Comparison of ENCODE assay signal across 22 cellular contexts in the genomic region with DNA sequence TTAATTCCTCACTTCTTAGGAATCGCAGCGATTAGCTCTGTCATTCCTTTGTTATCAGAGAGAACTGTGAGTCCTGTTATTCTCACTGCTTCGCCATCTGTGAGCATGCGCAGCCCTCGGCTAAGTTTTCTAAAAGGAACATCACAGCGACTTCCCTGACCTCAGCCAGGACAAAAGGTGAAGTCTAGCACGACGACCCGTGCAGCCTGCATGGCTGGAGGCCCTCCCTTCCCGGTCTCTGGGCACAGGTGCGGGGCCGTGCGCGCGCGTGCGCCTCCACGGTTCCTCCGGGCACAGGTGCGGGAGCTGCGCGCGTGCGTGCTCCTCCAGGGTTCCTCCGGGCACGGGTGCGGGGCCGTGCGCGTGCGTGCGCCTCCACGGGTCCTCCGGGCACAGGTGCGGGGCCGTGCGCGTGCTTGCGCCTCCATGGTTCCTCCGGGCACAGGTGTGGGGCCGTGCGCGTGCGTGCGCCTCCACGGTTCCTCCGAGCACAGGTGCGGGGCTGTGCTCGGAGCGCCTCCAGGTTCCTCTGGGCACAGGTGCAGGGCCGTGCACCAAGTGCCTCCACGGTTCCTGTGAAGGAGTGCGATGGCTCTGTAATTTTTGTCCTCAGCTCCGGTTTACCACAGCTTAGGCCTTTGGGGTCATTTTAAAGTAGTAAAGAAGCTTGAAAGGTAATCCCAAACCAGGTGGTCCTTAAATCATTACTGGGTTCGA.
A peak's percentile ranks its signal among the peaks of the same experiment; 100 is the strongest.
DNase-seq lines count a peak whose midpoint lies in the region; ATAC-seq and TF ChIP-seq lines count a peak whose summit lies in the region.
"Had no signal": no experiment of that assay in that cellular context is flagged by ENCODE, and none has a peak within 500 bp of the region (broad histone marks: within the 10 kb centered on the region; RNA-seq: fewer than 3 reads in every experiment).

No MANE protein-coding gene starts in this region.

- DNase-seq in activated CD8-positive, alpha-beta memory T cell treated with anti-CD3 and anti-CD28 coated beads for 24 hours = peak; percentile 32
- DNase-seq in activated CD8-positive, alpha-beta memory T cell treated with anti-CD3 and anti-CD28 coated beads, Interleukin-2, amount 50 U/mL, for 4 hours = no peak
- DNase-seq in chondrocyte (ENCODE audit: low spot score) = peak; percentile 76
- no peak for DNase-seq in neural crest cell (ENCODE audit: low read depth, low spot score)
- peak; percentile 49 for DNase-seq in type B pancreatic cell (ENCODE audit: extremely low spot score, unreplicated experiment)
- no peak for DNase-seq in mesenteric fat pad (ENCODE audit: low spot score)
- DNase-seq in GM19240 (ENCODE audit: insufficient read length, low spot score) = no peak
- DNase-seq: activated CD4-positive, alpha-beta T cell treated with anti-CD3 and anti-CD28 coated beads, Interleukin-2, amount 50 U/mL, for 4 hours; activated naive CD4-positive, alpha-beta T cell treated with anti-CD3 and anti-CD28 coated beads for 36 hours; activated T-cell treated with anti-CD3 and anti-CD28 coated beads, Interleukin-2, amount 50 U/mL, for 1 hour; AML-193; DMS 273 treated with DMSO at 0.1 percent for 48 hours; KBM-7; kidney glomerular epithelial cell; MG63; NCI-H82; OCI-M1; stimulated activated naive CD4-positive, alpha-beta T cell treated with Interleukin-2 at 50 U/mL for 16 hours; T-helper 9 cell had no signal

- H3K4me3 Mint-ChIP-seq in chondrocyte (ENCODE audit: unreplicated experiment) = no peak overlapping the region
- peak overlapping the region; percentile 23 for H3K4me3 Mint-ChIP-seq in neural crest cell
- no peak overlapping the region for H3K4me3 Mint-ChIP-seq in type B pancreatic cell
- H3K4me3 Mint-ChIP-seq: activated naive CD4-positive, alpha-beta T cell treated with anti-CD3 and anti-CD28 coated beads for 36 hours; WTC11 had no signal

- ATAC-seq in HG02763 (IDR thresholded peaks at IDR 0.05; ENCODE audit: unreplicated experiment) = no peak
- ATAC-seq: CD8-positive, alpha-beta T cell; WTC11 had no signal

- no peaks in the 10 kb centered on the region for H3K9me3 Mint-ChIP-seq in chondrocyte (ENCODE audit: low read depth)
- H3K9me3 Mint-ChIP-seq in neural crest cell = no peaks in the 10 kb centered on the region
- H3K9me3 Mint-ChIP-seq in type B pancreatic cell = no peaks in the 10 kb centered on the region
- H3K9me3 Mint-ChIP-seq: activated naive CD4-positive, alpha-beta T cell treated with anti-CD3 and anti-CD28 coated beads for 36 hours; CD8-positive, alpha-beta T cell had no signal

- TF ChIP-seq CTCF in chondrocyte (IDR thresholded peaks at IDR 0.05) = no peak
- no peak for TF ChIP-seq CTCF in neural crest cell (conservative IDR thresholded peaks at IDR 0.05)
- no peak for TF ChIP-seq CTCF in type B pancreatic cell (conservative IDR thresholded peaks at IDR 0.05)

- H3K27ac Mint-ChIP-seq in chondrocyte (ENCODE audit: unreplicated experiment) (no peak overlapping the region), neural crest cell (ENCODE audit: unreplicated experiment) (no peak overlapping the region), type B pancreatic cell (no peak overlapping the region)
- H3K27ac Mint-ChIP-seq: activated naive CD4-positive, alpha-beta T cell treated with anti-CD3 and anti-CD28 coated beads for 36 hours; CD8-positive, alpha-beta T cell; WTC11 had no signal

- peaks cover 4% of the 10 kb centered on the region for H3K4me1 Mint-ChIP-seq in chondrocyte (ENCODE audit: low read depth)
- H3K4me1 Mint-ChIP-seq in neural crest cell = no peaks in the 10 kb centered on the region
- H3K4me1 Mint-ChIP-seq in type B pancreatic cell (ENCODE audit: unreplicated experiment) = peaks cover 5% of the 10 kb centered on the region

- H3K27me3 Mint-ChIP-seq in chondrocyte (ENCODE audit: low read depth) = peaks cover 9% of the 10 kb centered on the region
- peaks cover 27% of the 10 kb centered on the region for H3K27me3 Mint-ChIP-seq in neural crest cell (ENCODE audit: low read depth)
- H3K27me3 Mint-ChIP-seq in type B pancreatic cell = peaks cover 30% of the 10 kb centered on the region

- H3K36me3 Mint-ChIP-seq in chondrocyte (ENCODE audit: low read depth) (no peaks in the 10 kb centered on the region), neural crest cell (ENCODE audit: low read depth) (no peaks in the 10 kb centered on the region), type B pancreatic cell (no peaks in the 10 kb centered on the region)
- H3K36me3 Mint-ChIP-seq: CD8-positive, alpha-beta T cell had no signal

Comparison
In these comparisons a context has a peak if more than half of its experiments do, and no peak if none do; other contexts are left out.
1. DNase-seq: peak in activated CD8-positive, alpha-beta memory T cell treated with anti-CD3 and anti-CD28 coated beads for 24 hours (single experiment), chondrocyte (single experiment) and type B pancreatic cell (single experiment); none in activated CD8-positive, alpha-beta memory T cell treated with anti-CD3 and anti-CD28 coated beads, Interleukin-2, amount 50 U/mL, for 4 hours (single experiment), neural crest cell (single experiment), mesenteric fat pad (single experiment) and GM19240 (single experiment).